Comparison of ENCODE assay signal across 12 cellular contexts in genomic region chr16:67341250-67341649, GRCh38. TPM values are rescaled to one million over a fixed set of nuclear protein-coding genes. Genes with fewer than 3 reads are reported as not detected.
"Had no signal": no experiment of that assay in that cellular context is flagged by ENCODE, and none has a peak within 500 bp of the region (broad histone marks: within the 10 kb centered on the region; RNA-seq: fewer than 3 reads in every experiment).

No MANE protein-coding gene starts in this region.

- H3K9ac ChIP-seq: GM23248 had no signal

- H2AFZ ChIP-seq: GM23248, GM23338 had no signal

- H3K4me3 ChIP-seq: GM23248, GM23338, HAP-1 had no signal

- H3K4me1 ChIP-seq: HAP-1 had no signal

- DNase-seq: GM23248, GOT3, H7, H9, HCEC 1CT, HFFc6 had no signal

- ATAC-seq: GM23338, HCT116 had no signal

- FAIRE-seq: H1, H54 had no signal

- H3K4me2 ChIP-seq: GM23338 had no signal

- H3K36me3 ChIP-seq: HAP-1 had no signal

- H3K9me3 ChIP-seq: HAP-1 had no signal

- H3K27ac ChIP-seq: GM23248 had no signal

RNA-seq across cellular contexts. Expression of gene LRRC36, which starts 14.6 kb away (rescaled TPM):
- total RNA-seq: GM23248, H1, H7, H9, HFFc6 had no signal
- polyA plus RNA-seq: GM23248, GM23338 had no signal

RNA-seq across cellular contexts. Expression of gene KCTD19, which starts 14.7 kb away (rescaled TPM):
- total RNA-seq: GM23248, H4, HFFc6 had no signal
- polyA plus RNA-seq: GM23248 had no signal

RNA-seq across cellular contexts. Expression of gene TPPP3, which starts 52.0 kb away (rescaled TPM):
- total RNA-seq: GM23248, H4 had no signal
